18 cellular contexts compared by ENCODE assay signal in the genomic region with DNA sequence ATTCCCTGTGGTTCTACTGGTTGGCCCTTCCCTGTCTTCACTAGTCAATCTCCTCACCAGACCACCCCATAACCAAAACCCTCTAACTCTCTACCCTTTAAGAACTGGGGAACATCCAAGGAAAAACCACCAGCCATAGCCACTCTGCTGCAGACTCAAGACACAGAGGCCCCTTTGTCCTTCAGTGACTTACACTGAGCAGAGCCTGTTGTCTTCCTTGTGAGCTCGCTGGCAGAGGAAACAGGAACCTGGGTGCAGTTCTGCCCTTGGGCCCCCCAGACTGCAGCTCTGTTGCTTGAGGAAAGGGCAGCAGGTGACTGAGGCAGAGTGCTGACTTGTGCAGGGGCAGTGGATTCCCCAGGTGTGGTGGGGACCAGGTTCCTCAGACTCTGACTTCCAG. TPM values are rescaled to one million over a fixed set of nuclear protein-coding genes. Genes with fewer than 3 reads are reported as not detected.
DNase-seq lines count a peak whose midpoint lies in the region; ATAC-seq and TF ChIP-seq lines count a peak whose summit lies in the region.
"Had no signal": no experiment of that assay in that cellular context is flagged by ENCODE, and none has a peak within 500 bp of the region (broad histone marks: within the 10 kb centered on the region; RNA-seq: fewer than 3 reads in every experiment).

No MANE protein-coding gene starts in this region.

- peak overlapping the region; percentile 79 for H3K27ac Mint-ChIP-seq in activated CD4-positive, alpha-beta T cell treated with anti-CD3 and anti-CD28 coated beads for 36 hours
- peak overlapping the region in 2 of 3 donors; percentile 48 to 73 for H3K27ac Mint-ChIP-seq in IgD-negative memory B cell
- peak overlapping the region; percentile 57 for H3K27ac Mint-ChIP-seq in activated naive CD8-positive, alpha-beta T cell treated with anti-CD3 and anti-CD28 coated beads for 36 hours
- peak overlapping the region; percentile 27 to 61 for H3K27ac Mint-ChIP-seq in natural killer cell

- H3K36me3 Mint-ChIP-seq in activated CD4-positive, alpha-beta T cell treated with anti-CD3 and anti-CD28 coated beads for 36 hours (ENCODE audit: low read depth): peaks cover 83% of the 10 kb centered on the region
- H3K36me3 Mint-ChIP-seq in IgD-negative memory B cell (peaks cover 1% of the 10 kb centered on the region), natural killer cell (peaks cover 37% of the 10 kb centered on the region)
- H3K36me3 Mint-ChIP-seq in activated naive CD8-positive, alpha-beta T cell treated with anti-CD3 and anti-CD28 coated beads for 36 hours: peaks cover 55% of the 10 kb centered on the region

- no peaks in the 10 kb centered on the region for H3K27me3 Mint-ChIP-seq in activated CD4-positive, alpha-beta T cell treated with anti-CD3 and anti-CD28 coated beads for 36 hours
- H3K27me3 Mint-ChIP-seq in IgD-negative memory B cell (no peaks in the 10 kb centered on the region), natural killer cell (ENCODE audit: low read depth in 2 of 2) (no peaks in the 10 kb centered on the region)
- no peaks in the 10 kb centered on the region for H3K27me3 Mint-ChIP-seq in activated naive CD8-positive, alpha-beta T cell treated with anti-CD3 and anti-CD28 coated beads for 36 hours

- no peak overlapping the region for H3K4me3 Mint-ChIP-seq in activated CD4-positive, alpha-beta T cell treated with anti-CD3 and anti-CD28 coated beads for 36 hours
- H3K4me3 Mint-ChIP-seq in IgD-negative memory B cell (no peak overlapping the region), natural killer cell (no peak overlapping the region)
- no peak overlapping the region for H3K4me3 Mint-ChIP-seq in activated naive CD8-positive, alpha-beta T cell treated with anti-CD3 and anti-CD28 coated beads for 36 hours
- H3K4me3 Mint-ChIP-seq: CD14-positive monocyte had no signal

- no peak overlapping the region for H3K4me3 ChIP-seq in psoas muscle
- H3K4me3 ChIP-seq: HAP-1, heart right ventricle had no signal

- H3K9me3 Mint-ChIP-seq in activated CD4-positive, alpha-beta T cell treated with anti-CD3 and anti-CD28 coated beads for 36 hours (ENCODE audit: low read depth): no peaks in the 10 kb centered on the region
- H3K9me3 Mint-ChIP-seq in IgD-negative memory B cell: no peaks in the 10 kb centered on the region
- no peaks in the 10 kb centered on the region for H3K9me3 Mint-ChIP-seq in activated naive CD8-positive, alpha-beta T cell treated with anti-CD3 and anti-CD28 coated beads for 36 hours
- no peaks in the 10 kb centered on the region for H3K9me3 Mint-ChIP-seq in natural killer cell
- H3K9me3 Mint-ChIP-seq: CD14-positive monocyte had no signal

- TF ChIP-seq CTCF in natural killer cell (IDR thresholded peaks at IDR 0.05) (no peak), psoas muscle (IDR thresholded peaks at IDR 0.05) (no peak)

- intact Hi-C loops in activated CD4-positive, alpha-beta T cell treated with anti-CD3 and anti-CD28 coated beads for 36 hours (cut with DNase I, micrococcal nuclease): loop anchor here in 1 of 2 experiments (10.0 kb wide), 1 partner anchor 194 kb away; no protein-coding TSS in a partner anchor
- intact Hi-C loops in natural killer cell (cut with micrococcal nuclease): no loop called here
- intact Hi-C loops in psoas muscle (cut with DNase I): loop anchor here (5.0 to 10.0 kb wide), 3 partner anchors 62 to 194 kb away; no protein-coding TSS in a partner anchor

- POLR2A ChIA-PET in activated CD4-positive, alpha-beta T cell treated with anti-CD3 and anti-CD28 coated beads for 36 hours (lab: Charles Lee): no interaction called here

- CTCF ChIA-PET in activated CD4-positive, alpha-beta T cell treated with anti-CD3 and anti-CD28 coated beads for 36 hours (lab: Charles Lee): interaction anchor here (0.7 to 0.8 kb wide), 3 partner anchors 50 to 155 kb away, joined by 3 to 4 read pairs (median 3); no protein-coding TSS in a partner anchor

- H3K9me3 ChIP-seq in psoas muscle: no peaks in the 10 kb centered on the region
- H3K9me3 ChIP-seq: HAP-1, heart right ventricle, SK-N-SH had no signal

- H3K27me3 ChIP-seq in psoas muscle (ENCODE audit: insufficient read depth in 3 of 3, low read length in 2 of 3): no peaks in the 10 kb centered on the region
- H3K27me3 ChIP-seq: heart right ventricle had no signal

- 73 to 86% (median 85%) methylated on average over 1 of the region's 1 CpG for WGBS in psoas muscle, 3 donors

- H3K4me1 Mint-ChIP-seq in activated CD4-positive, alpha-beta T cell treated with anti-CD3 and anti-CD28 coated beads for 36 hours: peaks cover 78% of the 10 kb centered on the region
- H3K4me1 Mint-ChIP-seq in IgD-negative memory B cell (peaks cover 6 to 18% (median 8%) of the 10 kb centered on the region in 3 donors), natural killer cell (peaks cover 51 to 60% of the 10 kb centered on the region in 2 donors)
- peaks cover 65% of the 10 kb centered on the region for H3K4me1 Mint-ChIP-seq in activated naive CD8-positive, alpha-beta T cell treated with anti-CD3 and anti-CD28 coated beads for 36 hours

- no peak for ATAC-seq in activated CD4-positive, alpha-beta T cell treated with anti-CD3 and anti-CD28 coated beads for 36 hours
- ATAC-seq in natural killer cell: no peak
- ATAC-seq in GM21526 (IDR thresholded peaks at IDR 0.05; ENCODE audit: low FRiP score, unreplicated experiment): no peak
- ATAC-seq in psoas muscle: no peak
- ATAC-seq in HG03095 (IDR thresholded peaks at IDR 0.05; ENCODE audit: unreplicated experiment): no peak
- ATAC-seq: heart right ventricle had no signal

- H3K4me1 ChIP-seq in psoas muscle: no peaks in the 10 kb centered on the region
- H3K4me1 ChIP-seq: HAP-1 had no signal

- H3K27ac ChIP-seq in psoas muscle: no peak overlapping the region
- H3K27ac ChIP-seq: heart right ventricle had no signal

- peaks cover 0 to 69% of the 10 kb centered on the region in 2 donors for H3K36me3 ChIP-seq in psoas muscle (ENCODE audit: insufficient read depth in 1 of 2, low read depth in 1 of 2)

- DNase-seq in activated CD4-positive, alpha-beta T cell treated with anti-CD3 and anti-CD28 coated beads for 36 hours: no peak
- no peak for DNase-seq in activated CD4-positive, alpha-beta T cell treated with anti-CD3 and anti-CD28 coated beads, Interleukin-2, amount 50 U/mL, for 4 hours
- no peak for DNase-seq in activated naive CD8-positive, alpha-beta T cell treated with anti-CD3 and anti-CD28 coated beads for 36 hours
- DNase-seq in natural killer cell (no peak), psoas muscle (no peak)
- DNase-seq: DMS79; heart right ventricle; islet precursor cell; NCI-H1436; SK-N-SH; stimulated activated CD4-positive, alpha-beta T cell treated with anti-CD3 and anti-CD28 coated beads, Interleukin-12 subunit alpha, Interleukin-12 subunit beta, amount 100 ng/mL, for 4 hours; stimulated activated naive CD4-positive, alpha-beta T cell treated with Interleukin-2 at 50 U/mL for 16 hours had no signal

RNA-seq across cellular contexts. Expression of gene ZC3HAV1, which starts 30.6 kb away (rescaled TPM):
- 100 to 1,000 TPM; 110 to 120 TPM for total RNA-seq in activated CD4-positive, alpha-beta T cell treated with anti-CD3 and anti-CD28 coated beads for 36 hours
- polyA plus RNA-seq in IgD-negative memory B cell (93.1 TPM), psoas muscle (1 to 10 TPM; 1.6 to 4.6 (median 1.6) TPM)
- total RNA-seq in activated naive CD8-positive, alpha-beta T cell treated with anti-CD3 and anti-CD28 coated beads for 36 hours: 100 to 1,000 TPM; 117 to 118 TPM
- total RNA-seq in natural killer cell (100 to 1,000 TPM; 129 to 153 (median 137) TPM), psoas muscle (1 to 10 TPM; 3.0 to 5.3 (median 4.4) TPM)

RNA-seq across cellular contexts. Expression of gene ZC3HAV1L, which starts 43.1 kb away (rescaled TPM):
- 10 to 100 TPM; 19.8 to 23.2 TPM for total RNA-seq in activated CD4-positive, alpha-beta T cell treated with anti-CD3 and anti-CD28 coated beads for 36 hours
- polyA plus RNA-seq in IgD-negative memory B cell (0.80 TPM), psoas muscle (under 1 TPM; 0.18 to 0.44 (median 0.22) TPM)
- 10 to 100 TPM; 12.9 to 13.4 TPM for total RNA-seq in activated naive CD8-positive, alpha-beta T cell treated with anti-CD3 and anti-CD28 coated beads for 36 hours
- total RNA-seq in natural killer cell (1 to 10 TPM in 2 of 3 donors, under 1 TPM in 1; 0.75 to 2.3 (median 1.1) TPM), psoas muscle (1 to 10 TPM; 1.2 to 2.4 (median 1.7) TPM)
- polyA plus RNA-seq: neural cell had no signal

Comparison
In these comparisons a context has a peak if more than half of its experiments do, and no peak if none do; other contexts are left out.
1. RNA of gene ZC3HAV1, which starts 30.6 kb away (total RNA-seq): 129 to 153 TPM in natural killer cell, 110 to 120 TPM in activated CD4-positive, alpha-beta T cell treated with anti-CD3 and anti-CD28 coated beads for 36 hours and 117 to 118 TPM in activated naive CD8-positive, alpha-beta T cell treated with anti-CD3 and anti-CD28 coated beads for 36 hours; 3.0 to 5.3 TPM in psoas muscle; every median in the first group is over 10 times any median in the second.
2. RNA of gene ZC3HAV1L, which starts 43.1 kb away (total RNA-seq): 19.8 to 23.2 TPM in activated CD4-positive, alpha-beta T cell treated with anti-CD3 and anti-CD28 coated beads for 36 hours and 12.9 to 13.4 TPM in activated naive CD8-positive, alpha-beta T cell treated with anti-CD3 and anti-CD28 coated beads for 36 hours; 1.2 to 2.4 TPM in psoas muscle and 0.75 to 2.3 TPM in natural killer cell; every median in the first group is over 4 times any median in the second.
3. Peak in every context shown above with its lines, with median percentiles within 50 percentile points of each other: H3K27ac Mint-ChIP-seq.